18 cellular contexts compared by ENCODE assay signal in genomic region chr9:137350696-137351584, GRCh38. TPM values are rescaled to one million over a fixed set of nuclear protein-coding genes. Genes with fewer than 3 reads are reported as not detected.
DNase-seq lines count a peak whose midpoint lies in the region; ATAC-seq, FAIRE-seq and TF ChIP-seq lines count a peak whose summit lies in the region.
"Had no signal": no experiment of that assay in that cellular context is flagged by ENCODE, and none has a peak within 500 bp of the region (broad histone marks: within the 10 kb centered on the region; RNA-seq: fewer than 3 reads in every experiment).

No MANE protein-coding gene starts in this region.

- no peak for FAIRE-seq in HepG2 (lab: Jason Lieb, UNC)

- no peak for TF ChIP-seq RAD21 in HepG2 (CRISPR knock-in tag; IDR thresholded peaks at IDR 0.05)

- TF ChIP-seq CTCF in GM10248 (IDR thresholded peaks at IDR 0.05; ENCODE audit: control extremely low read depth, extremely low read depth, low read depth, missing control alignments) (no peak), LNCaP clone FGC (IDR thresholded peaks at IDR 0.05; ENCODE audit: control insufficient read depth, extremely low read depth, insufficient read depth) (peak; percentile 17; the same call in 1 of the 2 replicates), HepG2 (CRISPR knock-in tag; IDR thresholded peaks at IDR 0.05) (peak; percentile 23; the same call in 1 of the 2 replicates)

- CTCF ChIA-PET in GM10248 (lab: Yijun Ruan, JAX) (no interaction called here), HepG2 (lab: Yijun Ruan, JAX; ENCODE audit: low intra/inter-chr PET ratio, low total read pairs) (no interaction called here)

- peaks cover 0 to 3% of the 10 kb centered on the region in 2 experiments; a peak in 1 of 5 replicates for H3K27me3 ChIP-seq in HepG2 (ENCODE audit: control insufficient read depth in 1 of 2, insufficient read depth in 2 of 2, low read length in 2 of 2)
- H3K27me3 ChIP-seq: BLaER1, SJSA1 had no signal

- H4K20me1 ChIP-seq in HepG2 (ENCODE audit: insufficient read depth, low read length), result no peaks in the 10 kb centered on the region
- H4K20me1 ChIP-seq: BLaER1 had no signal

- no peak overlapping the region for H3K27ac ChIP-seq in HepG2 (ENCODE audit: extremely low read length, insufficient read depth, low read length)
- H3K27ac ChIP-seq: BLaER1, SJSA1 had no signal

- POLR2A ChIA-PET in GM10248 (lab: Yijun Ruan, JAX), result no interaction called here
- POLR2A ChIA-PET in HepG2 (lab: Yijun Ruan, JAX), result no interaction called here

- 57% methylated on average over 2 of the region's 30 CpGs for WGBS in HepG2 (ENCODE audit: low lambda C conversion rate)

- intact Hi-C loops in HepG2 (cut with micrococcal nuclease; ENCODE audit: unreplicated experiment), result no loop called here

- no peak overlapping the region for H2AFZ ChIP-seq in HepG2 (ENCODE audit: low read length)

- no peak overlapping the region for H3K4me2 ChIP-seq in HepG2 (ENCODE audit: low read depth, low read length)
- H3K4me2 ChIP-seq: BLaER1 had no signal

- ATAC-seq in HepG2 (no peak; the same call in 2 of the 3 replicates), HG02571 (IDR thresholded peaks at IDR 0.05; ENCODE audit: unreplicated experiment) (no peak)

- no peaks in the 10 kb centered on the region for H3K36me3 ChIP-seq in HepG2 (replicated peaks in 1 of 2; ENCODE audit: control insufficient read depth in 1 of 2, insufficient read depth in 2 of 2, low read length in 2 of 2)
- H3K36me3 ChIP-seq: HAP-1, SJSA1 had no signal

- H3K4me3 ChIP-seq in LNCaP clone FGC (ENCODE audit: low read depth, low read length), result no peak overlapping the region
- H3K4me3 ChIP-seq in HepG2 (replicated peaks in 1 of 3; ENCODE audit: insufficient read depth in 1 of 3, low read depth in 2 of 3, low read length in 3 of 3), result no peak overlapping the region
- H3K4me3 ChIP-seq: BLaER1, HAP-1, SJSA1 had no signal

- TF ChIP-seq POLR2A in HepG2 (IDR thresholded peaks at IDR 0.05; ENCODE audit: insufficient read depth in 1 of 2, low read depth in 2 of 2, low read length in 2 of 2), result no peak

- no peaks in the 10 kb centered on the region for H3K79me2 ChIP-seq in HepG2 (ENCODE audit: insufficient read depth, low read length)

- DNase-seq in AG20443 (ENCODE audit: low spot score) (peak; percentile 9), GM10248 (ENCODE audit: extremely low spot score) (peak; percentile 13), LNCaP clone FGC (ENCODE audit: low read depth) (no peak), HepG2 (ENCODE audit: low spot score) (no peak), NCI-H2227 (lab: John Stamatoyannopoulos, UW; ENCODE audit: unreplicated experiment) (no peak), activated gamma-delta T cell treated with Interleukin-2 at 50 U/mL for 16 hours (no peak)
- DNase-seq in stimulated activated naive CD4-positive, alpha-beta T cell treated with Interleukin-2 at 50 U/mL for 16 hours (lab: John Stamatoyannopoulos, UW), result no peak
- DNase-seq: ACHN; CD8-positive, alpha-beta memory T cell; KBM-7; NCI-H1105; NCI-H1694 treated with DMSO at 0.1 percent for 48 hours; NCI-H446; NCI-H748 treated with DMSO at 0.1 percent for 48 hours had no signal

- in situ Hi-C loops in HepG2 (cut with HindIII; ENCODE audit: extremely low pct_ligation_motif_present, low pct_unique_long_range_greater_than_20kb), result no loop called here

- peaks cover 12% of the 10 kb centered on the region for H3K4me1 ChIP-seq in HepG2 (ENCODE audit: insufficient read depth, low read length)
- H3K4me1 ChIP-seq: BLaER1, HAP-1, SJSA1 had no signal

- H3K9ac ChIP-seq in HepG2 (ENCODE audit: insufficient read depth, low read depth, low read length), result no peak overlapping the region
- H3K9ac ChIP-seq: BLaER1 had no signal

- peaks cover 7% of the 10 kb centered on the region; the same call in 1 of the 2 replicates for H3K9me3 ChIP-seq in HepG2 (ENCODE audit: low read length)
- H3K9me3 ChIP-seq: HAP-1 had no signal

- no TSS peak for BruUV-seq in HepG2 (replicated peaks; lab: Mats Ljungman, UMichigan)

- TF ChIP-seq EP300 in HepG2 (IDR thresholded peaks at IDR 0.05; ENCODE audit: low read depth in 2 of 2, low read length in 2 of 2), result no peak
- TF ChIP-seq EP300 in HepG2 (CRISPR knock-in tag; IDR thresholded peaks at IDR 0.05; ENCODE audit: borderline replicate concordance), result no peak

TF ChIP-seq in HepG2, 621 proteins besides CTCF, POLR2A, EP300 and RAD21:
- TF ChIP-seq MLX (CRISPR knock-in tag; IDR thresholded peaks at IDR 0.05), result no peak
- 0 out of 2 replicates have a peak, but pooled peaks have one; percentile 22 for TF ChIP-seq HNRNPL (IDR thresholded peaks at IDR 0.05; ENCODE audit: low read depth, low read length)
TF ChIP-seq in HepG2: peak in this region for 1.

RNA-seq across cellular contexts. Expression of gene NRARP, which starts 48.9 kb away (rescaled TPM):
- 0.14 and 0.22 TPM in 2 replicates for total RNA-seq in HepG2 (2016; rRNA removed; fragmentation: Illumina TruSeq; extraction: Trizol)
- total RNA-seq in HepG2 (2016; cell fraction: cytosol; rRNA removed; fragmentation: Illumina TruSeq; extraction: Trizol; ENCODE audit: low read depth), result 0.26 and 0.30 TPM in 2 replicates
- total RNA-seq in HepG2 (2016; cell fraction: insoluble cytoplasmic fraction; rRNA removed; fragmentation: Illumina TruSeq; extraction: Trizol), result 0.19 and 0.35 TPM in 2 replicates
- total RNA-seq in HepG2 (2016; cell fraction: membrane; rRNA removed; fragmentation: Illumina TruSeq; extraction: Trizol), result 0.21 and 0.25 TPM in 2 replicates
- total RNA-seq in HepG2 (2016; cell fraction: nucleus; rRNA removed; fragmentation: Illumina TruSeq; extraction: Trizol), result 0.19 and 0.22 TPM in 2 replicates
- 0.46 and 0.73 TPM in 2 replicates for polyA plus RNA-seq in HepG2 (2011; rRNA removed)
- 0.74 and 1.0 TPM in 2 replicates for polyA plus RNA-seq in HepG2 (2011; cell fraction: cytosol; rRNA removed)
- polyA plus RNA-seq in HepG2 (2011; cell fraction: nucleus; rRNA removed), result 0.69 and 0.79 TPM in 2 replicates
- polyA plus RNA-seq in HepG2 (2012), result 0.51 and 0.78 TPM in 2 replicates
- 0.21 and 0.42 TPM in 2 replicates for polyA plus RNA-seq in HepG2 (2016; cell fraction: cytosol; fragmentation: Illumina TruSeq; extraction: Trizol; ENCODE audit: low read depth)
- polyA plus RNA-seq in HepG2 (2016; cell fraction: insoluble cytoplasmic fraction; fragmentation: Illumina TruSeq; extraction: Trizol; ENCODE audit: low read depth), result 0.17 and 0.46 TPM in 2 replicates
- polyA plus RNA-seq in HepG2 (2016; cell fraction: membrane; fragmentation: Illumina TruSeq; extraction: Trizol; ENCODE audit: low read depth), result 0.40 and 0.56 TPM in 2 replicates
- 0.36 and 0.52 TPM in 2 replicates for polyA plus RNA-seq in HepG2 (2016; cell fraction: nucleus; fragmentation: Illumina TruSeq; extraction: Trizol; ENCODE audit: insufficient read depth, low read depth)
- 1.0 and 2.0 TPM in 2 replicates for polyA minus RNA-seq in HepG2 (2011; rRNA and poly(A)+ RNA removed; ENCODE audit: low replicate concordance)
- polyA minus RNA-seq in HepG2 (2011; cell fraction: cytosol; rRNA and poly(A)+ RNA removed), result 0.59 and 0.88 TPM in 2 replicates
- polyA minus RNA-seq in HepG2 (2011; cell fraction: nucleus; rRNA and poly(A)+ RNA removed), result 0.25 TPM in 1 of 2 replicates, not detected in the other
- polyA plus RNA-seq: CD8-positive, alpha-beta memory T cell had no signal

Comparison
In these comparisons a context has a peak if more than half of its experiments do, and no peak if none do; other contexts are left out.
1. DNase-seq: peak in AG20443 (single experiment) and GM10248 (single experiment); none in LNCaP clone FGC (single experiment), HepG2 (single experiment), stimulated activated naive CD4-positive, alpha-beta T cell treated with Interleukin-2 at 50 U/mL for 16 hours (single experiment), NCI-H2227 (single experiment) and activated gamma-delta T cell treated with Interleukin-2 at 50 U/mL for 16 hours (single experiment).